In the genomic region with DNA sequence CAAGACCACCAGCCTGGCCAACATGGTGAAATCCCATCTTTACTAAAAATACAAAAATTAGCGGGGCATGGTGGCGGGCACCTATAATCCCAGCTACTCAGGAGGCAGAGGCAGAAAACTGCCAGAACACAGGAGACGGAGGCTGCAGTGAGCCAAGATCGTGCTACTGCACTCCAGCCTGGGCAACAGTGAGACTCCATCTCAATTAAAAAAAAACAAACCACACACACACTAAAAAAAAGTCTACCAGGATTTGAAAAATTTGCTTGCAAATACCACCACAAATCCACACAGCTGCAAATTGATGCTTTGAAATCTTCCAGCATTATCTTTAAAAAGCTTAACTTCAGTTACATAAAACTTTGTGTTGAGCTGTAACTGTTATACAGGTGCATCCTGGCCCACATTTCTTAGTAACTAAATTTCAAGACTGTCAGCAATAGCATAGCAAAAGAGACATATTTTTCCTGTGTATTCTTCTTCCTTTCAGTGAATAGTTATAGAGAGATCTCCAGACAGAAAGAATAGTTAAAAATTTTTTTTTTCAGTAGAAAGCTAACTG, we compare ENCODE assay signal across 17 cellular contexts. TPM values are rescaled to one million over a fixed set of nuclear protein-coding genes. Genes with fewer than 3 reads are reported as not detected.
DNase-seq lines count a peak whose midpoint lies in the region; ATAC-seq and TF ChIP-seq lines count a peak whose summit lies in the region.
"Had no signal": no experiment of that assay in that cellular context is flagged by ENCODE, and none has a peak within 500 bp of the region (broad histone marks: within the 10 kb centered on the region; RNA-seq: fewer than 3 reads in every experiment).

No MANE protein-coding gene starts in this region.

- DNase-seq in natural killer cell (no peak), gastrocnemius medialis (no peak), T-helper 9 cell (no peak), UCSD-AML1 (lab: John Stamatoyannopoulos, UW; ENCODE audit: unreplicated experiment) (no peak)
- DNase-seq in natural killer cell treated with Interleukin-12 subunit alpha and Interleukin-12 subunit beta and Interleukin-15 and Interleukin-18, amount 100 ng/mL, for 72 hours (ENCODE audit: low spot score), result no peak
- DNase-seq in activated naive CD8-positive, alpha-beta T cell treated with anti-CD3 and anti-CD28 coated beads, Interleukin-2, amount 50 U/mL, for 24 hours, result no peak
- DNase-seq: activated CD4-positive, CD25-positive, alpha-beta regulatory T cell; HCEC 1CT; head of caudate nucleus; NCI-H2029; NCI-H446 treated with DMSO at 0.1 percent for 48 hours; SIG-M5; sigmoid colon; tibial artery had no signal

- no peaks in the 10 kb centered on the region for H3K27me3 ChIP-seq in gastrocnemius medialis
- H3K27me3 ChIP-seq: sigmoid colon, tibial artery had no signal

- H3K27ac Mint-ChIP-seq in natural killer cell, result peak overlapping the region; percentile 29 to 68
- peak overlapping the region in 1 of 2 donors; percentile 65 for H3K27ac Mint-ChIP-seq in natural killer cell treated with Interleukin-12 subunit alpha and Interleukin-12 subunit beta and Interleukin-15 and Interleukin-18, amount 100 ng/mL, for 72 hours
- peak overlapping the region; percentile 49 for H3K27ac Mint-ChIP-seq in activated naive CD8-positive, alpha-beta T cell treated with anti-CD3 and anti-CD28 coated beads, Interleukin-2, amount 50 U/mL, for 24 hours

- peaks cover 88% of the 10 kb centered on the region for H3K36me3 ChIP-seq in KOPT-K1 (ENCODE audit: insufficient read depth, low read length)
- peaks cover 0 to 35% of the 10 kb centered on the region in 2 donors for H3K36me3 ChIP-seq in gastrocnemius medialis

- no peak for ATAC-seq in natural killer cell
- ATAC-seq in natural killer cell treated with Interleukin-12 subunit alpha and Interleukin-12 subunit beta and Interleukin-15 and Interleukin-18, amount 100 ng/mL, for 72 hours, result no peak
- no peak for ATAC-seq in activated naive CD8-positive, alpha-beta T cell treated with anti-CD3 and anti-CD28 coated beads, Interleukin-2, amount 50 U/mL, for 24 hours
- ATAC-seq in gastrocnemius medialis, result no peak

- H3K4me1 ChIP-seq in gastrocnemius medialis, result peaks cover 17 to 18% of the 10 kb centered on the region in 2 donors

- peaks cover 15% of the 10 kb centered on the region for H3K36me3 Mint-ChIP-seq in natural killer cell
- peaks cover 12% of the 10 kb centered on the region for H3K36me3 Mint-ChIP-seq in natural killer cell treated with Interleukin-12 subunit alpha and Interleukin-12 subunit beta and Interleukin-15 and Interleukin-18, amount 100 ng/mL, for 72 hours
- peaks cover 73% of the 10 kb centered on the region for H3K36me3 Mint-ChIP-seq in activated naive CD8-positive, alpha-beta T cell treated with anti-CD3 and anti-CD28 coated beads, Interleukin-2, amount 50 U/mL, for 24 hours (ENCODE audit: low read depth)

- H3K4me1 Mint-ChIP-seq in natural killer cell, result peaks cover 45 to 62% of the 10 kb centered on the region in 2 donors
- peaks cover 45 to 59% of the 10 kb centered on the region in 2 donors for H3K4me1 Mint-ChIP-seq in natural killer cell treated with Interleukin-12 subunit alpha and Interleukin-12 subunit beta and Interleukin-15 and Interleukin-18, amount 100 ng/mL, for 72 hours (ENCODE audit: low read depth in 2 of 2)
- H3K4me1 Mint-ChIP-seq in activated naive CD8-positive, alpha-beta T cell treated with anti-CD3 and anti-CD28 coated beads, Interleukin-2, amount 50 U/mL, for 24 hours, result peaks cover 77% of the 10 kb centered on the region

- no peak overlapping the region for H3K4me3 ChIP-seq in gastrocnemius medialis
- H3K4me3 ChIP-seq: coronary artery, sigmoid colon, tibial artery had no signal

- intact Hi-C loops in natural killer cell (cut with micrococcal nuclease), result loop anchor here (10.0 kb wide), 1 partner anchor 147 kb away; the partner anchor contains the start of gene RGMB
- intact Hi-C loops in gastrocnemius medialis (cut with DNase I; ENCODE audit: low total_unique reads), result no loop called here

- H3K9me3 ChIP-seq in KOPT-K1 (ENCODE audit: insufficient read depth, low read length, poor library complexity, severe bottlenecking), result no peaks in the 10 kb centered on the region
- H3K9me3 ChIP-seq in gastrocnemius medialis, result no peaks in the 10 kb centered on the region
- H3K9me3 ChIP-seq: sigmoid colon, tibial artery had no signal

- H3K27me3 Mint-ChIP-seq in natural killer cell (ENCODE audit: low read depth in 2 of 2), result no peaks in the 10 kb centered on the region
- no peaks in the 10 kb centered on the region for H3K27me3 Mint-ChIP-seq in natural killer cell treated with Interleukin-12 subunit alpha and Interleukin-12 subunit beta and Interleukin-15 and Interleukin-18, amount 100 ng/mL, for 72 hours
- no peaks in the 10 kb centered on the region for H3K27me3 Mint-ChIP-seq in activated naive CD8-positive, alpha-beta T cell treated with anti-CD3 and anti-CD28 coated beads, Interleukin-2, amount 50 U/mL, for 24 hours

- TF ChIP-seq CTCF in natural killer cell (IDR thresholded peaks at IDR 0.05) (no peak), gastrocnemius medialis (IDR thresholded peaks at IDR 0.05 in 4 of 5, conservative IDR thresholded peaks at IDR 0.05 in 1 of 5) (no peak)

- in situ Hi-C loops in gastrocnemius medialis (cut with MboI; ENCODE audit: low sequenced_read_pairs in 4 of 4), result loop anchor here in 1 of 4 donors (10.0 kb wide), 1 partner anchor 147 kb away; the partner anchor contains the start of gene RGMB

- H3K27ac ChIP-seq in KOPT-K1 (ENCODE audit: low read depth, low read length, poor library complexity, severe bottlenecking), result peak overlapping the region; percentile 70
- no peak overlapping the region for H3K27ac ChIP-seq in gastrocnemius medialis
- H3K27ac ChIP-seq: coronary artery, KMS-11, sigmoid colon, tibial artery had no signal

- no peak for TF ChIP-seq POLR2A in gastrocnemius medialis (IDR thresholded peaks at IDR 0.05)

- no peaks in the 10 kb centered on the region for H3K9me3 Mint-ChIP-seq in natural killer cell
- no peaks in the 10 kb centered on the region for H3K9me3 Mint-ChIP-seq in natural killer cell treated with Interleukin-12 subunit alpha and Interleukin-12 subunit beta and Interleukin-15 and Interleukin-18, amount 100 ng/mL, for 72 hours
- H3K9me3 Mint-ChIP-seq in activated naive CD8-positive, alpha-beta T cell treated with anti-CD3 and anti-CD28 coated beads, Interleukin-2, amount 50 U/mL, for 24 hours, result no peaks in the 10 kb centered on the region

- peak overlapping the region; percentile 45 for H3K4me3 Mint-ChIP-seq in natural killer cell
- H3K4me3 Mint-ChIP-seq in natural killer cell treated with Interleukin-12 subunit alpha and Interleukin-12 subunit beta and Interleukin-15 and Interleukin-18, amount 100 ng/mL, for 72 hours, result no peak overlapping the region
- H3K4me3 Mint-ChIP-seq in activated naive CD8-positive, alpha-beta T cell treated with anti-CD3 and anti-CD28 coated beads, Interleukin-2, amount 50 U/mL, for 24 hours, result peak overlapping the region; percentile 48

RNA-seq across cellular contexts. Expression of gene CHD1, which starts 6.8 kb away (rescaled TPM):
- total RNA-seq in natural killer cell, result 100 to 1,000 TPM; 116 to 127 (median 117) TPM
- total RNA-seq in natural killer cell treated with Interleukin-12 subunit alpha and Interleukin-12 subunit beta and Interleukin-15 and Interleukin-18, amount 100 ng/mL, for 72 hours, result 10 to 100 TPM; 64.8 to 68.0 TPM
- total RNA-seq in gastrocnemius medialis, result 10 to 100 TPM; 25.0 to 44.3 (median 33.8) TPM
